ENCODE assay signal across 18 cellular contexts in the genomic region with DNA sequence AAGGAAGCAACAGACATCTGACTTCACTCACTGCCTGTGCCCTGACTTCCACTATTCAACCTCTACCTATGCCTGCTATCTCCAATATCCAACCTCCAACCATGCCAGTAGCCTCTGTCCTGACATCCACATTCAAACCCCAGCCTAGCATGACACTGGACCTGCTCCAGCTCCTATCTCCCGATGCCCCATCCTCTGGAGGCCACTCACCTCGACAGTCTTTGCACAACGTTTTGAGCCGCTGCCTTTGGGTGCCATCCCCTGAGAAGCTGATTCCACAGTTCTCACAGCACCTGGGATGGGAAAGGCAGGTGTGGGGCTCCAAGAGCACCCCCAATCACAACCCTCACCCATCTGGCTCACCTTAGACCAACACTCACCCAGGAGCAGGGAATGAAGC. TPM values are rescaled to one million over a fixed set of nuclear protein-coding genes. Genes with fewer than 3 reads are reported as not detected.
"Had no signal": no experiment of that assay in that cellular context is flagged by ENCODE, and none has a peak within 500 bp of the region (broad histone marks: within the 10 kb centered on the region; RNA-seq: fewer than 3 reads in every experiment).

No MANE protein-coding gene starts in this region.

- H3K27me3 Mint-ChIP-seq: dendritic cell treated with granulocyte-macrophage colony-stimulating factor and Interleukin-4, amounts not matched to agents 40 ng/mL and 50 ng/mL, for 4 days; naive thymus-derived CD4-positive, alpha-beta T cell; stimulated activated memory B cell treated with anti-CD40 and anti-IgM and Interleukin-4, amounts not matched to agents 10 μg/mL and 1 μg/mL and 100 μg/mL, for 72 hours; stimulated activated naive CD8-positive, alpha-beta T cell treated with anti-CD3 and anti-CD28 coated beads, Interleukin-15, Interleukin-2, amounts not matched to agents 100 ng/mL and 50 ng/mL, for 24 hours had no signal

- H2AFZ ChIP-seq: hepatocyte had no signal

- FAIRE-seq: endothelial cell of umbilical vein had no signal

- H3K4me2 ChIP-seq: hepatocyte had no signal

- H3K27ac Mint-ChIP-seq: dendritic cell treated with granulocyte-macrophage colony-stimulating factor and Interleukin-4, amounts not matched to agents 40 ng/mL and 50 ng/mL, for 4 days; nephron progenitor cell; stimulated activated memory B cell treated with anti-CD40 and anti-IgM and Interleukin-4, amounts not matched to agents 10 μg/mL and 1 μg/mL and 100 μg/mL, for 72 hours; stimulated activated naive CD8-positive, alpha-beta T cell treated with anti-CD3 and anti-CD28 coated beads, Interleukin-15, Interleukin-2, amounts not matched to agents 100 ng/mL and 50 ng/mL, for 24 hours had no signal

- H3K4me3 Mint-ChIP-seq: dendritic cell treated with granulocyte-macrophage colony-stimulating factor and Interleukin-4, amounts not matched to agents 40 ng/mL and 50 ng/mL, for 4 days; naive thymus-derived CD4-positive, alpha-beta T cell; nephron progenitor cell; stimulated activated memory B cell treated with anti-CD40 and anti-IgM and Interleukin-4, amounts not matched to agents 10 μg/mL and 1 μg/mL and 100 μg/mL, for 72 hours; stimulated activated naive CD8-positive, alpha-beta T cell treated with anti-CD3 and anti-CD28 coated beads, Interleukin-15, Interleukin-2, amounts not matched to agents 100 ng/mL and 50 ng/mL, for 24 hours had no signal

- H3K9me3 Mint-ChIP-seq: dendritic cell treated with granulocyte-macrophage colony-stimulating factor and Interleukin-4, amounts not matched to agents 40 ng/mL and 50 ng/mL, for 4 days; nephron progenitor cell; stimulated activated memory B cell treated with anti-CD40 and anti-IgM and Interleukin-4, amounts not matched to agents 10 μg/mL and 1 μg/mL and 100 μg/mL, for 72 hours; stimulated activated naive CD8-positive, alpha-beta T cell treated with anti-CD3 and anti-CD28 coated beads, Interleukin-15, Interleukin-2, amounts not matched to agents 100 ng/mL and 50 ng/mL, for 24 hours had no signal

- H3K4me3 ChIP-seq: hepatocyte, spleen, tibial artery, upper lobe of left lung, uterus had no signal

- H3K9me3 ChIP-seq: spleen, tibial artery, upper lobe of left lung, uterus had no signal

- DNase-seq: foreskin melanocyte; head of caudate nucleus; naive thymus-derived CD4-positive, alpha-beta T cell; nephron progenitor cell; spleen; stimulated activated CD4-positive, alpha-beta T cell treated with anti-CD3 and anti-CD28 coated beads, Interleukin-15, amount 100 ng/mL, for 24 hours; stimulated activated CD4-positive, alpha-beta T cell treated with anti-CD3 and anti-CD28 coated beads, Interleukin-1b, Interleukin-23, amount 100 ng/mL, for 48 hours; stimulated activated CD4-positive, alpha-beta T cell treated with anti-CD3 and anti-CD28 coated beads, Interleukin-4, amount 100 ng/mL, for 24 hours; tibial artery; upper lobe of left lung; uterus had no signal

- H3K27me3 ChIP-seq: hepatocyte, spleen, tibial artery, upper lobe of left lung, uterus had no signal

- H3K36me3 ChIP-seq: uterus had no signal

- H3K27ac ChIP-seq: hepatocyte, spleen, tibial artery, upper lobe of left lung, uterus had no signal

RNA-seq across cellular contexts. Expression of gene CFAP53, which starts 10.2 kb away (rescaled TPM):
- total RNA-seq: mononuclear cell, skeletal muscle tissue had no signal
